In genomic region chr2:173087214-173087581, GRCh38 we compare ENCODE assay signal across 1 cellular context.
TF ChIP-seq lines count a peak whose summit lies in the region.

No MANE protein-coding gene starts in this region.

TF ChIP-seq in GM23338, 12 proteins besides CTCF, POLR2A, EP300 and RAD21 (continued from another document):
- TF ChIP-seq ETS1 (IDR thresholded peaks at IDR 0.05) (no peak), NANOG (IDR thresholded peaks at IDR 0.05; ENCODE audit: borderline replicate concordance) (no peak), CREB1 (CRISPR knock-in tag; IDR thresholded peaks at IDR 0.05; ENCODE audit: low read depth) (no peak), EZH2phosphoT487 (IDR thresholded peaks at IDR 0.05; ENCODE audit: unreplicated experiment) (no peak), ZNF462 (CRISPR knock-in tag; IDR thresholded peaks at IDR 0.05) (no peak), ZNF114 (CRISPR knock-in tag; IDR thresholded peaks at IDR 0.05) (no peak), POLR2AphosphoS5 (IDR thresholded peaks at IDR 0.05; ENCODE audit: low read depth) (no peak), EZH2 (IDR thresholded peaks at IDR 0.05; ENCODE audit: low read depth, unreplicated experiment) (no peak), REST (IDR thresholded peaks at IDR 0.05; ENCODE audit: unreplicated experiment) (no peak), STAT1 (IDR thresholded peaks at IDR 0.05; ENCODE audit: unreplicated experiment) (no peak)
